ENCODE assay signal across 13 cellular contexts in genomic region chr2:197322729-197323720, GRCh38. TPM values are rescaled to one million over a fixed set of nuclear protein-coding genes. Genes with fewer than 3 reads are reported as not detected.
A peak's percentile ranks its signal among the peaks of the same experiment; 100 is the strongest.
DNase-seq lines count a peak whose midpoint lies in the region; ATAC-seq and TF ChIP-seq lines count a peak whose summit lies in the region.
"Had no signal": no experiment of that assay in that cellular context is flagged by ENCODE, and none has a peak within 500 bp of the region (broad histone marks: within the 10 kb centered on the region; RNA-seq: fewer than 3 reads in every experiment).

No MANE protein-coding gene starts in this region.

- H3K4me3 Mint-ChIP-seq in Caco-2 (ENCODE audit: unreplicated experiment) = no peak overlapping the region

- H3K27ac ChIP-seq in adrenal gland = no peak overlapping the region
- H3K27ac ChIP-seq: C4-2B, GM23248, left lung, testis had no signal

- WGBS in adrenal gland, 4 donors = 72 to 80% (median 74%) methylated on average over 11 of the region's 11 CpGs

- POLR2A ChIA-PET in Caco-2 (lab: Charles Lee) = no interaction called here

- H3K27me3 Mint-ChIP-seq in Caco-2 (ENCODE audit: insufficient read depth, unreplicated experiment) = peaks cover 8% of the 10 kb centered on the region

- no peak for TF ChIP-seq POLR2A in adrenal gland (IDR thresholded peaks at IDR 0.05)

- ATAC-seq in GM19324 (IDR thresholded peaks at IDR 0.05; ENCODE audit: low FRiP score, unreplicated experiment) (peak; percentile 64), HG03432 (IDR thresholded peaks at IDR 0.05; ENCODE audit: unreplicated experiment) (peak; percentile 40)
- ATAC-seq: left lung had no signal

- H3K4me1 Mint-ChIP-seq in Caco-2 (ENCODE audit: low read depth, unreplicated experiment) = peaks cover 18% of the 10 kb centered on the region

- H3K36me3 ChIP-seq in Caco-2 (ENCODE audit: control insufficient read depth, insufficient read depth, low read length) (no peaks in the 10 kb centered on the region), adrenal gland (replicated peaks in 1 of 2) (no peaks in the 10 kb centered on the region)
- H3K36me3 ChIP-seq: left lung had no signal

- H3K36me3 Mint-ChIP-seq in Caco-2 (ENCODE audit: insufficient read depth, unreplicated experiment) = no peaks in the 10 kb centered on the region

- no peak overlapping the region for H3K4me3 ChIP-seq in Caco-2 (ENCODE audit: low read depth, low read length)
- H3K4me3 ChIP-seq in adrenal gland = no peak overlapping the region
- H3K4me3 ChIP-seq: GM23248, left lung, testis had no signal

- H3K4me1 ChIP-seq in Caco-2 (peaks cover 16% of the 10 kb centered on the region), adrenal gland (replicated peaks in 1 of 2) (no peaks in the 10 kb centered on the region)
- H3K4me1 ChIP-seq: left lung, testis had no signal

- intact Hi-C loops in Caco-2 (cut with micrococcal nuclease; ENCODE audit: unreplicated experiment) = loop anchor here (2.0 kb wide), 1 partner anchor 56 kb away; no protein-coding TSS in a partner anchor
- intact Hi-C loops in adrenal gland (cut with DNase I) = loop anchor here in 1 of 2 donors (5.0 kb wide), 1 partner anchor 34 kb away; no protein-coding TSS in a partner anchor

- TF ChIP-seq CTCF in Caco-2 (IDR thresholded peaks at IDR 0.05; ENCODE audit: insufficient read depth in 1 of 2, low read depth in 1 of 2, low read length in 1 of 2, severe bottlenecking in 1 of 2, unreplicated experiment in 1 of 2) = no peak
- no peak for TF ChIP-seq CTCF in adrenal gland (IDR thresholded peaks at IDR 0.05)

- H3K9me3 ChIP-seq in Caco-2 (no peaks in the 10 kb centered on the region), adrenal gland (replicated peaks in 1 of 3) (no peaks in the 10 kb centered on the region)
- H3K9me3 ChIP-seq: left lung, testis had no signal

- DNase-seq in Caco-2 (peak; percentile 46 to 62), adrenal gland (no peak), T-helper 9 cell (no peak), NCI-H510A treated with DMSO at 0.1 percent for 48 hours (lab: John Stamatoyannopoulos, UW) (no peak)
- DNase-seq in central memory CD4-positive, alpha-beta T cell = peak; percentile 27
- no peak for DNase-seq in stimulated activated CD4-positive, alpha-beta T cell treated with anti-CD3 and anti-CD28 coated beads, Interleukin-12 subunit alpha, Interleukin-12 subunit beta, amount 100 ng/mL, for 4 hours
- DNase-seq: GM23248, left lung, RPMI8226, testis had no signal

- CTCF ChIA-PET in Caco-2 (lab: Charles Lee) = no interaction called here

- peak overlapping the region; percentile 5 for H3K27ac Mint-ChIP-seq in Caco-2 (ENCODE audit: unreplicated experiment)

- H3K9me3 Mint-ChIP-seq in Caco-2 (ENCODE audit: unreplicated experiment) = no peaks in the 10 kb centered on the region

- no TSS peak for BruUV-seq in Caco-2 (replicated peaks; lab: Mats Ljungman, UMichigan)

- H3K27me3 ChIP-seq in Caco-2 (replicated peaks; ENCODE audit: control insufficient read depth, insufficient read depth, low read length) (no peaks in the 10 kb centered on the region), adrenal gland (no peaks in the 10 kb centered on the region)
- H3K27me3 ChIP-seq: left lung, testis had no signal

RNA-seq across cellular contexts. Expression of gene ANKRD44, which starts 12.4 kb away (rescaled TPM):
- total RNA-seq in Caco-2 (2022) (1.0 and 3.1 TPM in 2 replicates), adrenal gland (10 to 100 TPM; 12.9 to 40.2 (median 28.3) TPM)
- 10 to 100 TPM in 1 of 3 donors, 1 to 10 TPM in 2; 3.8 to 19.1 (median 5.0) TPM for polyA plus RNA-seq in adrenal gland

Comparison
In these comparisons a context has a peak if more than half of its experiments do, and no peak if none do; other contexts are left out.
1. DNase-seq: peak in Caco-2 (2 of 2) and central memory CD4-positive, alpha-beta T cell (single experiment); none in adrenal gland (0 of 7), T-helper 9 cell (single experiment), NCI-H510A treated with DMSO at 0.1 percent for 48 hours (single experiment) and stimulated activated CD4-positive, alpha-beta T cell treated with anti-CD3 and anti-CD28 coated beads, Interleukin-12 subunit alpha, Interleukin-12 subunit beta, amount 100 ng/mL, for 4 hours (single experiment).